ENCODE assay signal across 2 cellular contexts in genomic region chr6:158769228-158769627, GRCh38.
TF ChIP-seq lines count a peak whose summit lies in the region.

No MANE protein-coding gene starts in this region.

TF ChIP-seq in HCT116, 20 proteins besides CTCF, POLR2A, EP300 and RAD21:
- TF ChIP-seq JUND (IDR thresholded peaks at IDR 0.05) (no peak), POLR2AphosphoS5 (IDR thresholded peaks at IDR 0.05; ENCODE audit: low read depth, low read length) (peak; percentile 80)

TF ChIP-seq in HepG2, 621 proteins besides CTCF, POLR2A, EP300 and RAD21:
- TF ChIP-seq, protein P1, sequence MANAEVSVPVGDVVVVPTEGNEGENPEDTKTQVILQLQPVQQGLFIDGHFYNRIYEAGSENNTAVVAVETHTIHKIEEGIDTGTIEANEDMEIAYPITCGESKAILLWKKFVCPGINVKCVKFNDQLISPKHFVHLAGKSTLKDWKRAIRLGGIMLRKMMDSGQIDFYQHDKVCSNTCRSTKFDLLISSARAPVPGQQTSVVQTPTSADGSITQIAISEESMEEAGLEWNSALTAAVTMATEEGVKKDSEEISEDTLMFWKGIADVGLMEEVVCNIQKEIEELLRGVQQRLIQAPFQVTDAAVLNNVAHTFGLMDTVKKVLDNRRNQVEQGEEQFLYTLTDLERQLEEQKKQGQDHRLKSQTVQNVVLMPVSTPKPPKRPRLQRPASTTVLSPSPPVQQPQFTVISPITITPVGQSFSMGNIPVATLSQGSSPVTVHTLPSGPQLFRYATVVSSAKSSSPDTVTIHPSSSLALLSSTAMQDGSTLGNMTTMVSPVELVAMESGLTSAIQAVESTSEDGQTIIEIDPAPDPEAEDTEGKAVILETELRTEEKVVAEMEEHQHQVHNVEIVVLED (CRISPR knock-in tag; IDR thresholded peaks at IDR 0.05; ENCODE audit: borderline replicate concordance) = no peak
- TF ChIP-seq PTBP1 (IDR thresholded peaks at IDR 0.05; ENCODE audit: low read depth, low read length, poor library complexity, severe bottlenecking) = no peak
- TF ChIP-seq, protein P2, sequence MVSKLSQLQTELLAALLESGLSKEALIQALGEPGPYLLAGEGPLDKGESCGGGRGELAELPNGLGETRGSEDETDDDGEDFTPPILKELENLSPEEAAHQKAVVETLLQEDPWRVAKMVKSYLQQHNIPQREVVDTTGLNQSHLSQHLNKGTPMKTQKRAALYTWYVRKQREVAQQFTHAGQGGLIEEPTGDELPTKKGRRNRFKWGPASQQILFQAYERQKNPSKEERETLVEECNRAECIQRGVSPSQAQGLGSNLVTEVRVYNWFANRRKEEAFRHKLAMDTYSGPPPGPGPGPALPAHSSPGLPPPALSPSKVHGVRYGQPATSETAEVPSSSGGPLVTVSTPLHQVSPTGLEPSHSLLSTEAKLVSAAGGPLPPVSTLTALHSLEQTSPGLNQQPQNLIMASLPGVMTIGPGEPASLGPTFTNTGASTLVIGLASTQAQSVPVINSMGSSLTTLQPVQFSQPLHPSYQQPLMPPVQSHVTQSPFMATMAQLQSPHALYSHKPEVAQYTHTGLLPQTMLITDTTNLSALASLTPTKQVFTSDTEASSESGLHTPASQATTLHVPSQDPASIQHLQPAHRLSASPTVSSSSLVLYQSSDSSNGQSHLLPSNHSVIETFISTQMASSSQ (IDR thresholded peaks at IDR 0.05; ENCODE audit: low read depth) = no peak
- TF ChIP-seq, protein P2 (CRISPR knock-in tag; IDR thresholded peaks at IDR 0.05; ENCODE audit: borderline replicate concordance) = no peak
- TF ChIP-seq ZNF431 (CRISPR knock-in tag; IDR thresholded peaks at IDR 0.05; ENCODE audit: borderline replicate concordance, low read depth) = no peak
- TF ChIP-seq, protein P3, sequence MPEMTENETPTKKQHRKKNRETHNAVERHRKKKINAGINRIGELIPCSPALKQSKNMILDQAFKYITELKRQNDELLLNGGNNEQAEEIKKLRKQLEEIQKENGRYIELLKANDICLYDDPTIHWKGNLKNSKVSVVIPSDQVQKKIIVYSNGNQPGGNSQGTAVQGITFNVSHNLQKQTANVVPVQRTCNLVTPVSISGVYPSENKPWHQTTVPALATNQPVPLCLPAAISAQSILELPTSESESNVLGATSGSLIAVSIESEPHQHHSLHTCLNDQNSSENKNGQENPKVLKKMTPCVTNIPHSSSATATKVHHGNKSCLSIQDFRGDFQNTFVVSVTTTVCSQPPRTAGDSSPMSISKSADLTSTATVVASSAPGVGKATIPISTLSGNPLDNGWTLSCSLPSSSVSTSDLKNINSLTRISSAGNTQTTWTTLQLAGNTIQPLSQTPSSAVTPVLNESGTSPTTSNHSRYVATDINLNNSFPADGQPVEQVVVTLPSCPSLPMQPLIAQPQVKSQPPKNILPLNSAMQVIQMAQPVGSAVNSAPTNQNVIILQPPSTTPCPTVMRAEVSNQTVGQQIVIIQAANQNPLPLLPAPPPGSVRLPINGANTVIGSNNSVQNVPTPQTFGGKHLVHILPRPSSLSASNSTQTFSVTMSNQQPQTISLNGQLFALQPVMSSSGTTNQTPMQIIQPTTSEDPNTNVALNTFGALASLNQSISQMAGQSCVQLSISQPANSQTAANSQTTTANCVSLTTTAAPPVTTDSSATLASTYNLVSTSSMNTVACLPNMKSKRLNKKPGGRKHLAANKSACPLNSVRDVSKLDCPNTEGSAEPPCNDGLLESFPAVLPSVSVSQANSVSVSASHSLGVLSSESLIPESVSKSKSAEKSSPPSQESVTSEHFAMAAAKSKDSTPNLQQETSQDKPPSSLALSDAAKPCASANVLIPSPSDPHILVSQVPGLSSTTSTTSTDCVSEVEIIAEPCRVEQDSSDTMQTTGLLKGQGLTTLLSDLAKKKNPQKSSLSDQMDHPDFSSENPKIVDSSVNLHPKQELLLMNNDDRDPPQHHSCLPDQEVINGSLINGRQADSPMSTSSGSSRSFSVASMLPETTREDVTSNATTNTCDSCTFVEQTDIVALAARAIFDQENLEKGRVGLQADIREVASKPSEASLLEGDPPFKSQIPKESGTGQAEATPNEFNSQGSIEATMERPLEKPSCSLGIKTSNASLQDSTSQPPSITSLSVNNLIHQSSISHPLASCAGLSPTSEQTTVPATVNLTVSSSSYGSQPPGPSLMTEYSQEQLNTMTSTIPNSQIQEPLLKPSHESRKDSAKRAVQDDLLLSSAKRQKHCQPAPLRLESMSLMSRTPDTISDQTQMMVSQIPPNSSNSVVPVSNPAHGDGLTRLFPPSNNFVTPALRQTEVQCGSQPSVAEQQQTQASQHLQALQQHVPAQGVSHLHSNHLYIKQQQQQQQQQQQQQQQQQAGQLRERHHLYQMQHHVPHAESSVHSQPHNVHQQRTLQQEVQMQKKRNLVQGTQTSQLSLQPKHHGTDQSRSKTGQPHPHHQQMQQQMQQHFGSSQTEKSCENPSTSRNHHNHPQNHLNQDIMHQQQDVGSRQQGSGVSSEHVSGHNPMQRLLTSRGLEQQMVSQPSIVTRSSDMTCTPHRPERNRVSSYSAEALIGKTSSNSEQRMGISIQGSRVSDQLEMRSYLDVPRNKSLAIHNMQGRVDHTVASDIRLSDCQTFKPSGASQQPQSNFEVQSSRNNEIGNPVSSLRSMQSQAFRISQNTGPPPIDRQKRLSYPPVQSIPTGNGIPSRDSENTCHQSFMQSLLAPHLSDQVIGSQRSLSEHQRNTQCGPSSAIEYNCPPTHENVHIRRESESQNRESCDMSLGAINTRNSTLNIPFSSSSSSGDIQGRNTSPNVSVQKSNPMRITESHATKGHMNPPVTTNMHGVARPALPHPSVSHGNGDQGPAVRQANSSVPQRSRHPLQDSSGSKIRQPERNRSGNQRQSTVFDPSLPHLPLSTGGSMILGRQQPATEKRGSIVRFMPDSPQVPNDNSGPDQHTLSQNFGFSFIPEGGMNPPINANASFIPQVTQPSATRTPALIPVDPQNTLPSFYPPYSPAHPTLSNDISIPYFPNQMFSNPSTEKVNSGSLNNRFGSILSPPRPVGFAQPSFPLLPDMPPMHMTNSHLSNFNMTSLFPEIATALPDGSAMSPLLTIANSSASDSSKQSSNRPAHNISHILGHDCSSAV (CRISPR knock-in tag; IDR thresholded peaks at IDR 0.05; ENCODE audit: borderline replicate concordance) = no peak
- TF ChIP-seq, protein P4, sequence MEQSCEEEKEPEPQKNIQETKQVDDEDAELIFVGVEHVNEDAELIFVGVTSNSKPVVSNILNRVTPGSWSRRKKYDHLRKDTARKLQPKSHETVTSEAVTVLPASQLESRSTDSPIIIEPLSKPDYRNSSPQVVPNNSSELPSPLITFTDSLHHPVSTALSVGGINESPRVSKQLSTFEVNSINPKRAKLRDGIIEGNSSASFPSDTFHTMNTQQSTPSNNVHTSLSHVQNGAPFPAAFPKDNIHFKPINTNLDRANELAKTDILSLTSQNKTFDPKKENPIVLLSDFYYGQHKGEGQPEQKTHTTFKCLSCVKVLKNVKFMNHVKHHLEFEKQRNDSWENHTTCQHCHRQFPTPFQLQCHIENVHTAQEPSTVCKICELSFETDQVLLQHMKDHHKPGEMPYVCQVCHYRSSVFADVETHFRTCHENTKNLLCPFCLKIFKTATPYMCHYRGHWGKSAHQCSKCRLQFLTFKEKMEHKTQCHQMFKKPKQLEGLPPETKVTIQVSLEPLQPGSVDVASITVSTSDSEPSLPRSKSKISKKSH (CRISPR knock-in tag; IDR thresholded peaks at IDR 0.05; ENCODE audit: borderline replicate concordance) = no peak
- TF ChIP-seq AGO2 (optimal IDR thresholded peaks at IDR 0.05; ENCODE audit: low read depth, low read length) = no peak
- no peak for TF ChIP-seq ZNF775 (CRISPR knock-in tag; IDR thresholded peaks at IDR 0.05; ENCODE audit: borderline replicate concordance)
- no peak for TF ChIP-seq ZNF253 (CRISPR knock-in tag; IDR thresholded peaks at IDR 0.05; ENCODE audit: borderline replicate concordance)
- TF ChIP-seq TIGD3 (CRISPR knock-in tag; IDR thresholded peaks at IDR 0.05; ENCODE audit: borderline replicate concordance) = no peak
- no peak for TF ChIP-seq CBX1 (IDR thresholded peaks at IDR 0.05; ENCODE audit: low read depth)
- no peak for TF ChIP-seq ZNF557 (CRISPR knock-in tag; IDR thresholded peaks at IDR 0.05)
- TF ChIP-seq, protein P5, sequence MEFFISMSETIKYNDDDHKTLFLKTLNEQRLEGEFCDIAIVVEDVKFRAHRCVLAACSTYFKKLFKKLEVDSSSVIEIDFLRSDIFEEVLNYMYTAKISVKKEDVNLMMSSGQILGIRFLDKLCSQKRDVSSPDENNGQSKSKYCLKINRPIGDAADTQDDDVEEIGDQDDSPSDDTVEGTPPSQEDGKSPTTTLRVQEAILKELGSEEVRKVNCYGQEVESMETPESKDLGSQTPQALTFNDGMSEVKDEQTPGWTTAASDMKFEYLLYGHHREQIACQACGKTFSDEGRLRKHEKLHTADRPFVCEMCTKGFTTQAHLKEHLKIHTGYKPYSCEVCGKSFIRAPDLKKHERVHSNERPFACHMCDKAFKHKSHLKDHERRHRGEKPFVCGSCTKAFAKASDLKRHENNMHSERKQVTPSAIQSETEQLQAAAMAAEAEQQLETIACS (CRISPR knock-in tag; IDR thresholded peaks at IDR 0.05) = no peak
- no peak for TF ChIP-seq MTA1 (CRISPR knock-in tag; IDR thresholded peaks at IDR 0.05; ENCODE audit: borderline replicate concordance)
- no peak for TF ChIP-seq KMT2B (CRISPR knock-in tag; IDR thresholded peaks at IDR 0.05)
- no peak for TF ChIP-seq TAF1 (CRISPR knock-in tag; IDR thresholded peaks at IDR 0.05)
- TF ChIP-seq HOXA5 (CRISPR knock-in tag; IDR thresholded peaks at IDR 0.05) = no peak
